ENCODE assay signal across 8 cellular contexts in genomic region chr16:69754143-69754468, GRCh38. TPM values are rescaled to one million over a fixed set of nuclear protein-coding genes. Genes with fewer than 3 reads are reported as not detected.
DNase-seq lines count a peak whose midpoint lies in the region; ATAC-seq and TF ChIP-seq lines count a peak whose summit lies in the region.

No MANE protein-coding gene starts in this region.

- no peak for DNase-seq in activated naive CD4-positive, alpha-beta T cell treated with Interleukin-2 at 50 U/mL for 16 hours
- DNase-seq in body of pancreas (no peak), memory B cell (ENCODE audit: low spot score in 2 of 2) (no peak), type B pancreatic cell (ENCODE audit: extremely low spot score, unreplicated experiment) (no peak), NCI-H1694 treated with DMSO at 0.1 percent for 48 hours (lab: John Stamatoyannopoulos, UW) (no peak)
- no peak for DNase-seq in activated CD4-positive, CD25-positive, alpha-beta regulatory T cell treated with anti-CD3 and anti-CD28 coated beads, Interleukin-2, amount 50 U/mL, for 72 hours

- no peaks in the 10 kb centered on the region for H3K9me3 ChIP-seq in body of pancreas

- H3K27me3 ChIP-seq in body of pancreas, result no peaks in the 10 kb centered on the region

- intact Hi-C loops in body of pancreas (cut with DNase I), result loop anchor here (5.0 kb wide), 1 partner anchor 47 kb away; no protein-coding TSS in a partner anchor

- 4 to 10% methylated on average over 4 of the region's 4 CpGs for WGBS in body of pancreas, 2 donors

- peak overlapping the region; percentile 99 for H3K4me3 Mint-ChIP-seq in activated naive CD4-positive, alpha-beta T cell treated with anti-CD3 and anti-CD28 coated beads, Interleukin-2, amount 50 U/mL, for 24 hours
- H3K4me3 Mint-ChIP-seq in memory B cell, result peak overlapping the region; percentile 99
- peak overlapping the region; percentile 100 for H3K4me3 Mint-ChIP-seq in type B pancreatic cell

- ATAC-seq in body of pancreas (no peak), memory B cell (ENCODE audit: low read depth) (no peak), GM18873 (IDR thresholded peaks at IDR 0.05; ENCODE audit: low FRiP score, unreplicated experiment) (no peak)

- no peaks in the 10 kb centered on the region for H3K9me3 Mint-ChIP-seq in activated naive CD4-positive, alpha-beta T cell treated with anti-CD3 and anti-CD28 coated beads, Interleukin-2, amount 50 U/mL, for 24 hours
- H3K9me3 Mint-ChIP-seq in memory B cell, result no peaks in the 10 kb centered on the region
- H3K9me3 Mint-ChIP-seq in type B pancreatic cell, result no peaks in the 10 kb centered on the region

- peak overlapping the region; percentile 100 for H3K27ac Mint-ChIP-seq in activated naive CD4-positive, alpha-beta T cell treated with anti-CD3 and anti-CD28 coated beads, Interleukin-2, amount 50 U/mL, for 24 hours
- H3K27ac Mint-ChIP-seq in memory B cell (peak overlapping the region; percentile 96), type B pancreatic cell (peak overlapping the region; percentile 99)

- peaks cover 17% of the 10 kb centered on the region for H3K36me3 Mint-ChIP-seq in activated naive CD4-positive, alpha-beta T cell treated with anti-CD3 and anti-CD28 coated beads, Interleukin-2, amount 50 U/mL, for 24 hours
- peaks cover 6% of the 10 kb centered on the region for H3K36me3 Mint-ChIP-seq in memory B cell
- H3K36me3 Mint-ChIP-seq in type B pancreatic cell, result peaks cover 12% of the 10 kb centered on the region

- no peak for TF ChIP-seq CTCF in body of pancreas (IDR thresholded peaks at IDR 0.05)
- TF ChIP-seq CTCF in type B pancreatic cell (conservative IDR thresholded peaks at IDR 0.05), result no peak

- no peaks in the 10 kb centered on the region for H3K27me3 Mint-ChIP-seq in activated naive CD4-positive, alpha-beta T cell treated with anti-CD3 and anti-CD28 coated beads, Interleukin-2, amount 50 U/mL, for 24 hours
- H3K27me3 Mint-ChIP-seq in memory B cell (no peaks in the 10 kb centered on the region), type B pancreatic cell (peaks cover 6% of the 10 kb centered on the region)

- peaks cover 2 to 10% of the 10 kb centered on the region in 2 donors for H3K36me3 ChIP-seq in body of pancreas (replicated peaks in 1 of 2; ENCODE audit: insufficient read depth in 1 of 2, low read depth in 2 of 2)

- peak overlapping the region in 3 of 4 donors; percentile 59 to 79 (median 79) for H3K27ac ChIP-seq in body of pancreas

- TF ChIP-seq POLR2A in body of pancreas (IDR thresholded peaks at IDR 0.05), result no peak

- peak overlapping the region; percentile 85 to 96 for H3K4me3 ChIP-seq in body of pancreas

- peaks cover 24% of the 10 kb centered on the region for H3K4me1 ChIP-seq in body of pancreas

- peaks cover 21% of the 10 kb centered on the region for H3K4me1 Mint-ChIP-seq in activated naive CD4-positive, alpha-beta T cell treated with anti-CD3 and anti-CD28 coated beads, Interleukin-2, amount 50 U/mL, for 24 hours
- H3K4me1 Mint-ChIP-seq in memory B cell (peaks cover 15% of the 10 kb centered on the region), type B pancreatic cell (ENCODE audit: unreplicated experiment) (peaks cover 8% of the 10 kb centered on the region)

RNA-seq across cellular contexts. Expression of gene NOB1, which starts 0.6 kb away (rescaled TPM):
- total RNA-seq in body of pancreas, result 10 to 100 TPM; 28.0 to 69.0 TPM
- total RNA-seq in type B pancreatic cell (ENCODE audit: low replicate concordance), result 52.3 and 60.3 TPM in 2 replicates

RNA-seq across cellular contexts. Expression of gene WWP2, which starts 8.0 kb away (rescaled TPM):
- total RNA-seq in body of pancreas (10 to 100 TPM; 34.8 to 78.8 TPM), type B pancreatic cell (ENCODE audit: low replicate concordance) (37.2 and 38.8 TPM in 2 replicates)

RNA-seq across cellular contexts. Expression of gene NQO1, which starts 27.7 kb away (rescaled TPM):
- total RNA-seq in body of pancreas, result 10 to 100 TPM; 26.5 to 36.6 TPM
- total RNA-seq in type B pancreatic cell (ENCODE audit: low replicate concordance), result 112 and 159 TPM in 2 replicates
